ENCODE assay signal across 19 cellular contexts in genomic region chr20:34293119-34293518, GRCh38. TPM values are rescaled to one million over a fixed set of nuclear protein-coding genes. Genes with fewer than 3 reads are reported as not detected.
DNase-seq lines count a peak whose midpoint lies in the region; ATAC-seq and TF ChIP-seq lines count a peak whose summit lies in the region.
"Had no signal": no experiment of that assay in that cellular context is flagged by ENCODE, and none has a peak within 500 bp of the region (broad histone marks: within the 10 kb centered on the region; RNA-seq: fewer than 3 reads in every experiment).

No MANE protein-coding gene starts in this region.

- DNase-seq in activated naive CD4-positive, alpha-beta T cell treated with anti-CD3 and anti-CD28 coated beads, Interleukin-2, amount 10 ng/mL, durations not matched to agents 7 days and 5 days, result no peak
- DNase-seq in activated naive CD4-positive, alpha-beta T cell treated with anti-CD3 and anti-CD28 coated beads for 36 hours, result no peak
- no peak for DNase-seq in breast epithelium (ENCODE audit: low spot score in 2 of 2)
- no peak for DNase-seq in DMS79 treated with DMSO at 0.1 percent for 48 hours (lab: John Stamatoyannopoulos, UW)
- DNase-seq: AML-193; CD4-positive, alpha-beta T cell; DMS153; DMS79; GF-D8; GOT3; H9; KBM-7 had no signal

- no peaks in the 10 kb centered on the region for H3K4me1 Mint-ChIP-seq in activated naive CD4-positive, alpha-beta T cell treated with anti-CD3 and anti-CD28 coated beads, Interleukin-2, amount 10 ng/mL, durations not matched to agents 7 days and 5 days
- H3K4me1 Mint-ChIP-seq in activated naive CD4-positive, alpha-beta T cell treated with anti-CD3 and anti-CD28 coated beads for 36 hours (ENCODE audit: low read depth), result peaks cover 3% of the 10 kb centered on the region
- H3K4me1 Mint-ChIP-seq in dendritic cell treated with granulocyte-macrophage colony-stimulating factor and Interleukin-4, amounts not matched to agents 40 ng/mL and 50 ng/mL, for 4 days (ENCODE audit: low read depth), result peaks cover 58% of the 10 kb centered on the region
- H3K4me1 Mint-ChIP-seq: IgD-negative memory B cell had no signal

- H3K36me3 Mint-ChIP-seq in activated naive CD4-positive, alpha-beta T cell treated with anti-CD3 and anti-CD28 coated beads, Interleukin-2, amount 10 ng/mL, durations not matched to agents 7 days and 5 days, result peaks cover 38% of the 10 kb centered on the region
- peaks cover 47% of the 10 kb centered on the region for H3K36me3 Mint-ChIP-seq in activated naive CD4-positive, alpha-beta T cell treated with anti-CD3 and anti-CD28 coated beads for 36 hours (ENCODE audit: low read depth)
- H3K36me3 Mint-ChIP-seq in dendritic cell treated with granulocyte-macrophage colony-stimulating factor and Interleukin-4, amounts not matched to agents 40 ng/mL and 50 ng/mL, for 4 days (ENCODE audit: low read depth), result peaks cover 94% of the 10 kb centered on the region

- no peak for ATAC-seq in HG03139 (IDR thresholded peaks at IDR 0.05; ENCODE audit: unreplicated experiment)
- ATAC-seq: A549 had no signal

- H3K4me1 ChIP-seq in neutrophil (ENCODE audit: control insufficient read depth in 1 of 2, insufficient read depth in 1 of 2, low read depth in 1 of 2, low read length in 1 of 2), result peaks cover 17 to 18% of the 10 kb centered on the region in 2 experiments
- H3K4me1 ChIP-seq in breast epithelium, result no peaks in the 10 kb centered on the region

- CTCF ChIA-PET in activated naive CD4-positive, alpha-beta T cell treated with anti-CD3 and anti-CD28 coated beads, Interleukin-2, amount 10 ng/mL, durations not matched to agents 7 days and 5 days (lab: Charles Lee), result no interaction called here
- CTCF ChIA-PET in activated naive CD4-positive, alpha-beta T cell treated with anti-CD3 and anti-CD28 coated beads for 36 hours (lab: Charles Lee), result no interaction called here

- no peak overlapping the region for H3K4me3 Mint-ChIP-seq in activated naive CD4-positive, alpha-beta T cell treated with anti-CD3 and anti-CD28 coated beads, Interleukin-2, amount 10 ng/mL, durations not matched to agents 7 days and 5 days
- no peak overlapping the region for H3K4me3 Mint-ChIP-seq in activated naive CD4-positive, alpha-beta T cell treated with anti-CD3 and anti-CD28 coated beads for 36 hours
- no peak overlapping the region for H3K4me3 Mint-ChIP-seq in dendritic cell treated with granulocyte-macrophage colony-stimulating factor and Interleukin-4, amounts not matched to agents 40 ng/mL and 50 ng/mL, for 4 days
- H3K4me3 Mint-ChIP-seq: CD4-positive, alpha-beta T cell; H9; IgD-negative memory B cell had no signal

- H3K27ac ChIP-seq in neutrophil (peak overlapping the region; percentile 55), breast epithelium (no peak overlapping the region)
- H3K27ac ChIP-seq: 22Rv1, A549, C4-2B had no signal

- no peaks in the 10 kb centered on the region for H3K27me3 ChIP-seq in neutrophil
- no peaks in the 10 kb centered on the region for H3K27me3 ChIP-seq in breast epithelium

- no peaks in the 10 kb centered on the region for H3K27me3 Mint-ChIP-seq in activated naive CD4-positive, alpha-beta T cell treated with anti-CD3 and anti-CD28 coated beads, Interleukin-2, amount 10 ng/mL, durations not matched to agents 7 days and 5 days
- H3K27me3 Mint-ChIP-seq in activated naive CD4-positive, alpha-beta T cell treated with anti-CD3 and anti-CD28 coated beads for 36 hours (ENCODE audit: low read depth), result no peaks in the 10 kb centered on the region
- no peaks in the 10 kb centered on the region for H3K27me3 Mint-ChIP-seq in dendritic cell treated with granulocyte-macrophage colony-stimulating factor and Interleukin-4, amounts not matched to agents 40 ng/mL and 50 ng/mL, for 4 days
- H3K27me3 Mint-ChIP-seq: CD4-positive, alpha-beta T cell; IgD-negative memory B cell had no signal

- peaks cover 28% of the 10 kb centered on the region for H3K36me3 ChIP-seq in neutrophil
- no peaks in the 10 kb centered on the region for H3K36me3 ChIP-seq in breast epithelium

- peak overlapping the region; percentile 21 for H3K27ac Mint-ChIP-seq in activated naive CD4-positive, alpha-beta T cell treated with anti-CD3 and anti-CD28 coated beads, Interleukin-2, amount 10 ng/mL, durations not matched to agents 7 days and 5 days
- H3K27ac Mint-ChIP-seq in activated naive CD4-positive, alpha-beta T cell treated with anti-CD3 and anti-CD28 coated beads for 36 hours, result no peak overlapping the region
- H3K27ac Mint-ChIP-seq in dendritic cell treated with granulocyte-macrophage colony-stimulating factor and Interleukin-4, amounts not matched to agents 40 ng/mL and 50 ng/mL, for 4 days, result peak overlapping the region; percentile 85
- H3K27ac Mint-ChIP-seq: CD4-positive, alpha-beta T cell had no signal

- H3K9me3 Mint-ChIP-seq in activated naive CD4-positive, alpha-beta T cell treated with anti-CD3 and anti-CD28 coated beads, Interleukin-2, amount 10 ng/mL, durations not matched to agents 7 days and 5 days, result no peaks in the 10 kb centered on the region
- no peaks in the 10 kb centered on the region for H3K9me3 Mint-ChIP-seq in activated naive CD4-positive, alpha-beta T cell treated with anti-CD3 and anti-CD28 coated beads for 36 hours
- H3K9me3 Mint-ChIP-seq in dendritic cell treated with granulocyte-macrophage colony-stimulating factor and Interleukin-4, amounts not matched to agents 40 ng/mL and 50 ng/mL, for 4 days, result no peaks in the 10 kb centered on the region
- H3K9me3 Mint-ChIP-seq: CD4-positive, alpha-beta T cell; H9; IgD-negative memory B cell had no signal

- H3K9me3 ChIP-seq in neutrophil, result no peaks in the 10 kb centered on the region
- no peaks in the 10 kb centered on the region for H3K9me3 ChIP-seq in breast epithelium
- H3K9me3 ChIP-seq: A549 had no signal

- intact Hi-C loops in activated naive CD4-positive, alpha-beta T cell treated with anti-CD3 and anti-CD28 coated beads for 36 hours (cut with micrococcal nuclease), result no loop called here
- intact Hi-C loops in dendritic cell treated with granulocyte-macrophage colony-stimulating factor and Interleukin-4, amounts not matched to agents 40 ng/mL and 50 ng/mL, for 4 days (cut with micrococcal nuclease), result no loop called here
- intact Hi-C loops in breast epithelium (cut with DNase I; ENCODE audit: low total_unique reads), result no loop called here

- H3K4me3 ChIP-seq in neutrophil (ENCODE audit: low read depth in 1 of 2, low read length in 1 of 2), result no peak overlapping the region
- H3K4me3 ChIP-seq in breast epithelium, result no peak overlapping the region
- H3K4me3 ChIP-seq: A549 had no signal

- TF ChIP-seq CTCF in neutrophil (IDR thresholded peaks at IDR 0.05), result no peak
- no peak for TF ChIP-seq CTCF in breast epithelium (IDR thresholded peaks at IDR 0.05)

- no peak for TF ChIP-seq POLR2A in breast epithelium (IDR thresholded peaks at IDR 0.05)

RNA-seq across cellular contexts. Expression of gene AHCY, which starts 10.0 kb away (rescaled TPM):
- 100 to 1,000 TPM; 258 to 261 TPM for total RNA-seq in activated naive CD4-positive, alpha-beta T cell treated with anti-CD3 and anti-CD28 coated beads for 36 hours
- total RNA-seq in breast epithelium, result 100 to 1,000 TPM in 1 of 3 donors, 10 to 100 TPM in 2; 66.9 to 105 (median 88.4) TPM

RNA-seq across cellular contexts. Expression of gene ASIP, which starts 51.9 kb away (rescaled TPM):
- not detected for total RNA-seq in activated naive CD4-positive, alpha-beta T cell treated with anti-CD3 and anti-CD28 coated beads for 36 hours
- total RNA-seq in breast epithelium, result under 1 TPM in 1 of 3 donors, not detected in 2; 0.96 TPM
- total RNA-seq: CD4-positive, alpha-beta T cell; H9 had no signal
